ENCODE assay signal across 14 cellular contexts in genomic region chr2:194819367-194819766, GRCh38.
DNase-seq lines count a peak whose midpoint lies in the region; ATAC-seq and TF ChIP-seq lines count a peak whose summit lies in the region.
"Had no signal": no experiment of that assay in that cellular context is flagged by ENCODE, and none has a peak within 500 bp of the region (broad histone marks: within the 10 kb centered on the region; RNA-seq: fewer than 3 reads in every experiment).

No MANE protein-coding gene starts in this region.

- no peaks in the 10 kb centered on the region for H3K27me3 Mint-ChIP-seq in GM23338 (ENCODE audit: insufficient read depth, low read depth, poor library complexity)
- H3K27me3 Mint-ChIP-seq: B cell had no signal

- H3K36me3 Mint-ChIP-seq in GM23338 (ENCODE audit: low read depth), result no peaks in the 10 kb centered on the region

- no peaks in the 10 kb centered on the region for H3K4me1 Mint-ChIP-seq in GM23338
- H3K4me1 Mint-ChIP-seq: B cell had no signal

- no peaks in the 10 kb centered on the region for H4K20me1 ChIP-seq in GM23338 (replicated peaks; ENCODE audit: insufficient read depth)

- H3K4me2 ChIP-seq in GM23338, result no peak overlapping the region

- H3K36me3 ChIP-seq in GM23338 (ENCODE audit: insufficient read depth), result no peaks in the 10 kb centered on the region

- TF ChIP-seq CTCF in GM23338 (conservative IDR thresholded peaks at IDR 0.05; ENCODE audit: low read depth in 2 of 2), result peak in 1 of 2 experiments; percentile 59; a peak in 3 of 4 replicates
- TF ChIP-seq CTCF in choroid plexus epithelial cell (conservative IDR thresholded peaks at IDR 0.05; ENCODE audit: low read depth, low read length), result peak; percentile 6

- H3K9me3 Mint-ChIP-seq in GM23338, result no peaks in the 10 kb centered on the region

- H3K27ac Mint-ChIP-seq in GM23338, result no peak overlapping the region
- H3K27ac Mint-ChIP-seq: B cell had no signal

- H3K27me3 ChIP-seq in GM23338 (ENCODE audit: insufficient read depth), result no peaks in the 10 kb centered on the region

- no peaks in the 10 kb centered on the region for H3K4me1 ChIP-seq in GM23338 (ENCODE audit: insufficient read depth)

- no peaks in the 10 kb centered on the region for H3K9me2 ChIP-seq in GM23338 (ENCODE audit: insufficient read depth)

- no peaks in the 10 kb centered on the region for H3K79me2 ChIP-seq in GM23338 (replicated peaks; ENCODE audit: insufficient read depth)

- H3K27ac ChIP-seq in GM23338 (ENCODE audit: low read depth), result no peak overlapping the region

- H3F3A ChIP-seq in GM23338 (replicated peaks; ENCODE audit: low read depth), result no peaks in the 10 kb centered on the region

- H3K4me3 ChIP-seq in GM23338 (no peak overlapping the region), choroid plexus epithelial cell (ENCODE audit: low read depth, low read length) (no peak overlapping the region)

- H3K4me3 Mint-ChIP-seq in GM23338, result no peak overlapping the region
- H3K4me3 Mint-ChIP-seq: B cell had no signal

- no peak overlapping the region for H2AFZ ChIP-seq in GM23338

- ATAC-seq in GM23338 (no peak), HG02885 (IDR thresholded peaks at IDR 0.05; ENCODE audit: poor library complexity, unreplicated experiment) (no peak), GM19395 (IDR thresholded peaks at IDR 0.05; ENCODE audit: unreplicated experiment) (no peak), GM19023 (IDR thresholded peaks at IDR 0.05; ENCODE audit: unreplicated experiment) (no peak)
- ATAC-seq: left colon had no signal

- DNase-seq in A172 (ENCODE audit: low spot score), result peak; percentile 14
- peak; percentile 23 for DNase-seq in GM23338 (ENCODE audit: low spot score)
- DNase-seq in NCI-H446 treated with DMSO at 0.1 percent for 48 hours (lab: John Stamatoyannopoulos, UW), result peak; percentile 59
- peak; percentile 2 for DNase-seq in choroid plexus epithelial cell (ENCODE audit: low read depth)
- DNase-seq in effector CD8-positive, alpha-beta T cell (lab: John Stamatoyannopoulos, UW), result no peak
- DNase-seq: activated CD4-positive, alpha-beta T cell treated with anti-CD3 and anti-CD28 coated beads, Interleukin-2, amount 50 U/mL, for 4 hours; central memory CD4-positive, alpha-beta T cell; foreskin fibroblast; left colon; NCI-H1417 treated with DMSO at 0.1 percent for 48 hours had no signal

TF ChIP-seq in GM23338, 12 proteins besides CTCF, POLR2A, EP300 and RAD21:
- TF ChIP-seq REST (IDR thresholded peaks at IDR 0.05; ENCODE audit: unreplicated experiment) (no peak), EZH2phosphoT487 (IDR thresholded peaks at IDR 0.05; ENCODE audit: unreplicated experiment) (no peak), CREB1 (CRISPR knock-in tag; IDR thresholded peaks at IDR 0.05; ENCODE audit: low read depth) (no peak), POLR2AphosphoS5 (IDR thresholded peaks at IDR 0.05; ENCODE audit: low read depth) (no peak), NANOG (IDR thresholded peaks at IDR 0.05; ENCODE audit: borderline replicate concordance) (no peak), ZNF331 (CRISPR knock-in tag; IDR thresholded peaks at IDR 0.05; ENCODE audit: low read depth) (no peak), EZH2 (IDR thresholded peaks at IDR 0.05; ENCODE audit: low read depth, unreplicated experiment) (no peak), STAT1 (IDR thresholded peaks at IDR 0.05; ENCODE audit: unreplicated experiment) (no peak), JUNB (IDR thresholded peaks at IDR 0.05; ENCODE audit: unreplicated experiment) (no peak), ZNF462 (CRISPR knock-in tag; IDR thresholded peaks at IDR 0.05) (no peak), ETS1 (IDR thresholded peaks at IDR 0.05) (no peak), ZNF114 (CRISPR knock-in tag; IDR thresholded peaks at IDR 0.05) (no peak)
